Comparison of ENCODE assay signal across 7 cellular contexts in genomic region chr13:111678384-111678783, GRCh38.
DNase-seq lines count a peak whose midpoint lies in the region; ATAC-seq, FAIRE-seq and TF ChIP-seq lines count a peak whose summit lies in the region.
"Not testable (repeated sequence)": the region's sequence is repeated elsewhere in the genome, so short reads cannot be mapped to it uniquely, and the experiment has no call there.

No MANE protein-coding gene starts in this region.

- DNase-seq in GM23338 (ENCODE audit: low spot score); Right ventricle myocardium superior; left lobe of liver (ENCODE audit: low spot score); right lobe of liver; pancreas; sciatic nerve (ENCODE audit: low spot score): not testable (repeated sequence)

- WGBS in right lobe of liver (ENCODE audit: insufficient coverage, low coverage, low lambda C conversion rate, missing lambda C conversion rate) = no CpG with 5 or more reads among the region's 22 CpGs
- no CpG with 5 or more reads among the region's 22 CpGs for WGBS in pancreas, 2 donors

- H3K9me3 ChIP-seq in right lobe of liver, pancreas: not testable (repeated sequence)

- TF ChIP-seq CTCF in GM23338 (conservative IDR thresholded peaks at IDR 0.05; ENCODE audit: low read depth in 2 of 2); right lobe of liver (IDR thresholded peaks at IDR 0.05); pancreas (IDR thresholded peaks at IDR 0.05): not testable (repeated sequence)

- not testable (repeated sequence) for H3K9me2 ChIP-seq in GM23338 (ENCODE audit: insufficient read depth)

- ATAC-seq in GM23338 (peak; percentile 17; the same call in 2 of the 3 replicates), SK-N-SH treated with all-trans-retinoic acid at 6 μM for 48 hours (peak; percentile 38; the same call in 1 of the 3 replicates), Right ventricle myocardium superior (ENCODE audit: poor library complexity) (peak; percentile 57), left lobe of liver (peak; percentile 78), right lobe of liver (peak; percentile 52 to 73 (median 64)), pancreas (peak; percentile 41 to 68 (median 52)), sciatic nerve (peak; percentile 44)

- H3K36me3 ChIP-seq in GM23338 (ENCODE audit: insufficient read depth); right lobe of liver; pancreas: not testable (repeated sequence)

- H3K27me3 ChIP-seq in GM23338 (ENCODE audit: insufficient read depth); right lobe of liver; pancreas: not testable (repeated sequence)

- not testable (repeated sequence) for H3F3A ChIP-seq in GM23338 (replicated peaks; ENCODE audit: low read depth)

- not testable (repeated sequence) for H3K27me3 Mint-ChIP-seq in GM23338 (ENCODE audit: insufficient read depth, low read depth, poor library complexity)

- H3K4me3 Mint-ChIP-seq in GM23338 = not testable (repeated sequence)

- H3K4me1 ChIP-seq in GM23338 (ENCODE audit: insufficient read depth); right lobe of liver; pancreas: not testable (repeated sequence)

- H3K36me3 Mint-ChIP-seq in GM23338 (ENCODE audit: low read depth) = not testable (repeated sequence)

- intact Hi-C loops in Right ventricle myocardium superior (cut with DNase I); right lobe of liver (cut with DNase I); pancreas (cut with DNase I); sciatic nerve (cut with DNase I): not testable (repeated sequence)

- H3K27ac ChIP-seq in GM23338 (ENCODE audit: low read depth); right lobe of liver; pancreas: not testable (repeated sequence)

- not testable (repeated sequence) for H2AFZ ChIP-seq in GM23338

- not testable (repeated sequence) for H3K9me3 Mint-ChIP-seq in GM23338

- not testable (repeated sequence) for H3K27ac Mint-ChIP-seq in GM23338

- H4K20me1 ChIP-seq in GM23338 (replicated peaks; ENCODE audit: insufficient read depth) = not testable (repeated sequence)

- H3K79me2 ChIP-seq in GM23338 (replicated peaks; ENCODE audit: insufficient read depth) = not testable (repeated sequence)

- not testable (repeated sequence) for H3K4me1 Mint-ChIP-seq in GM23338

- H3K4me3 ChIP-seq in GM23338, right lobe of liver, pancreas: not testable (repeated sequence)

- FAIRE-seq in pancreas (lab: Jason Lieb, UNC) = not testable (repeated sequence)

- not testable (repeated sequence) for H3K4me2 ChIP-seq in GM23338

- not testable (repeated sequence) for TF ChIP-seq POLR2A in right lobe of liver (IDR thresholded peaks at IDR 0.05)

Comparison
In these comparisons a context has a peak if more than half of its experiments do, and no peak if none do; other contexts are left out.
1. ATAC-seq: peak in every context shown above with its lines; median percentile 78 in left lobe of liver; 64 in right lobe of liver; 57 in Right ventricle myocardium superior; 52 in pancreas; 44 in sciatic nerve; 38 in SK-N-SH treated with all-trans-retinoic acid at 6 μM for 48 hours; 17 in GM23338.